In genomic region chr16:84996365-84996764, GRCh38 we compare ENCODE assay signal across 16 cellular contexts. TPM values are rescaled to one million over a fixed set of nuclear protein-coding genes. Genes with fewer than 3 reads are reported as not detected.
DNase-seq lines count a peak whose midpoint lies in the region; TF ChIP-seq lines count a peak whose summit lies in the region.
"Had no signal": no experiment of that assay in that cellular context is flagged by ENCODE, and none has a peak within 500 bp of the region (broad histone marks: within the 10 kb centered on the region; RNA-seq: fewer than 3 reads in every experiment).

No MANE protein-coding gene starts in this region.

- DNase-seq in activated T-cell treated with anti-CD3 and anti-CD28 coated beads, Interleukin-2, amount 50 U/mL, for 24 hours: no peak
- no peak for DNase-seq in activated T-cell treated with anti-CD3 and anti-CD28 coated beads for 4 hours
- DNase-seq in colonic mucosa: no peak
- DNase-seq in nephron progenitor cell: no peak
- no peak for DNase-seq in vagina (ENCODE audit: extremely low spot score in 2 of 2)
- DNase-seq in inferior parietal cortex (ENCODE audit: extremely low spot score): no peak
- no peak for DNase-seq in SHP77 treated with DMSO at 0.1 percent for 48 hours (lab: John Stamatoyannopoulos, UW)
- DNase-seq in DMS 273 treated with DMSO at 0.1 percent for 48 hours (lab: John Stamatoyannopoulos, UW): no peak
- DNase-seq: ACHN; activated gamma-delta T cell treated with Interleukin-2 at 50 U/mL for 16 hours; effector CD8-positive, alpha-beta T cell; NK-92 treated with Interleukin-12 subunit alpha and Interleukin-12 subunit beta, amount 100 ng/mL, for 24 hours; SJCRH30; T1000; testis had no signal

- H3K4me1 ChIP-seq in colonic mucosa (peaks cover 46% of the 10 kb centered on the region), vagina (peaks cover 61% of the 10 kb centered on the region)
- H3K4me1 ChIP-seq: SJCRH30 had no signal

- H3K36me3 Mint-ChIP-seq in activated T-cell treated with anti-CD3 and anti-CD28 coated beads, Interleukin-2, amount 50 U/mL, for 24 hours (ENCODE audit: low read depth): peaks cover 62% of the 10 kb centered on the region
- peaks cover 57% of the 10 kb centered on the region for H3K36me3 Mint-ChIP-seq in nephron progenitor cell (ENCODE audit: low read depth)

- H3K27ac ChIP-seq in colonic mucosa: peak overlapping the region; percentile 84
- H3K27ac ChIP-seq in vagina: peak overlapping the region; percentile 97
- H3K27ac ChIP-seq: SJCRH30, testis had no signal

- intact Hi-C loops in colonic mucosa (cut with DNase I) (no loop called here), vagina (cut with DNase I) (no loop called here)

- H3K4me3 Mint-ChIP-seq in activated T-cell treated with anti-CD3 and anti-CD28 coated beads, Interleukin-2, amount 50 U/mL, for 24 hours: no peak overlapping the region
- no peak overlapping the region for H3K4me3 Mint-ChIP-seq in nephron progenitor cell

- H3K4me3 ChIP-seq in colonic mucosa: no peak overlapping the region
- no peak overlapping the region for H3K4me3 ChIP-seq in vagina
- H3K4me3 ChIP-seq: body of pancreas, SJCRH30, testis had no signal

- peak overlapping the region in 1 of 2 donors; percentile 48 for H3K9ac ChIP-seq in colonic mucosa (ENCODE audit: low read depth in 2 of 2, low read length in 2 of 2)

- H3K36me3 ChIP-seq in colonic mucosa (no peaks in the 10 kb centered on the region), vagina (peaks cover 0 to 7% of the 10 kb centered on the region in 2 donors)

- no peak for TF ChIP-seq CTCF in colonic mucosa (IDR thresholded peaks at IDR 0.05)
- no peak for TF ChIP-seq CTCF in nephron progenitor cell (IDR thresholded peaks at IDR 0.05)
- TF ChIP-seq CTCF in vagina (IDR thresholded peaks at IDR 0.05): no peak

- peaks cover 30% of the 10 kb centered on the region for H3K4me1 Mint-ChIP-seq in activated T-cell treated with anti-CD3 and anti-CD28 coated beads, Interleukin-2, amount 50 U/mL, for 24 hours (ENCODE audit: low read depth)
- H3K4me1 Mint-ChIP-seq in nephron progenitor cell: peaks cover 10% of the 10 kb centered on the region

- no peaks in the 10 kb centered on the region for H3K27me3 Mint-ChIP-seq in activated T-cell treated with anti-CD3 and anti-CD28 coated beads, Interleukin-2, amount 50 U/mL, for 24 hours
- no peaks in the 10 kb centered on the region for H3K27me3 Mint-ChIP-seq in nephron progenitor cell (ENCODE audit: low read depth, poor library complexity)

- TF ChIP-seq POLR2A in vagina (IDR thresholded peaks at IDR 0.05): no peak

- H3K27me3 ChIP-seq in colonic mucosa: no peaks in the 10 kb centered on the region
- no peaks in the 10 kb centered on the region for H3K27me3 ChIP-seq in vagina
- H3K27me3 ChIP-seq: body of pancreas, SJCRH30, testis had no signal

- H3K9me3 ChIP-seq in colonic mucosa (no peaks in the 10 kb centered on the region), vagina (no peaks in the 10 kb centered on the region)
- H3K9me3 ChIP-seq: body of pancreas, SJCRH30, testis had no signal

- peak overlapping the region; percentile 68 for H3K27ac Mint-ChIP-seq in activated T-cell treated with anti-CD3 and anti-CD28 coated beads, Interleukin-2, amount 50 U/mL, for 24 hours
- H3K27ac Mint-ChIP-seq in nephron progenitor cell: peak overlapping the region; percentile 36

- no peaks in the 10 kb centered on the region for H3K9me3 Mint-ChIP-seq in activated T-cell treated with anti-CD3 and anti-CD28 coated beads, Interleukin-2, amount 50 U/mL, for 24 hours
- no peaks in the 10 kb centered on the region for H3K9me3 Mint-ChIP-seq in nephron progenitor cell

RNA-seq across cellular contexts. Expression of gene ZDHHC7, which starts 15.0 kb away (rescaled TPM):
- total RNA-seq in colonic mucosa (10 to 100 TPM; 55.1 to 67.8 TPM), vagina (37.3 TPM)

RNA-seq across cellular contexts. Expression of gene KIAA0513, which starts 31.2 kb away (rescaled TPM):
- total RNA-seq in colonic mucosa (10 to 100 TPM; 17.7 to 22.8 TPM), vagina (26.8 TPM)
